6 cellular contexts compared by ENCODE assay signal in genomic region chr5:21484498-21484889, GRCh38.
DNase-seq lines count a peak whose midpoint lies in the region; ATAC-seq, FAIRE-seq and TF ChIP-seq lines count a peak whose summit lies in the region.
"Not testable (repeated sequence)": the region's sequence is repeated elsewhere in the genome, so short reads cannot be mapped to it uniquely, and the experiment has no call there.

No MANE protein-coding gene starts in this region.

- H3K79me2 ChIP-seq in K562 (ENCODE audit: control insufficient read depth, insufficient read depth, low read length) = not testable (repeated sequence)

- WGBS in K562 (ENCODE audit: insufficient coverage, low coverage, missing lambda C conversion rate) = 66% methylated on average over 12 of the region's 19 CpGs

- BruUV-seq in K562 (replicated peaks; lab: Mats Ljungman, UMichigan) = not testable (repeated sequence)

- not testable (repeated sequence) for H3K27me3 ChIP-seq in RWPE2 (ENCODE audit: insufficient read depth, poor library complexity, severe bottlenecking); K562 (ENCODE audit: control insufficient read depth in 2 of 2, insufficient read depth in 2 of 2, low read length in 2 of 2)

- H4K20me1 ChIP-seq in K562 (replicated peaks; ENCODE audit: control insufficient read depth, insufficient read depth, low read length) = not testable (repeated sequence)

- TF ChIP-seq CTCF in RWPE2 (IDR thresholded peaks at IDR 0.05; ENCODE audit: poor library complexity, severe bottlenecking); K562 (IDR thresholded peaks at IDR 0.05 in 2 of 3, conservative IDR thresholded peaks at IDR 0.05 in 1 of 3; ENCODE audit: insufficient read depth in 2 of 3, low read depth in 1 of 3, low read length in 3 of 3); kidney (IDR thresholded peaks at IDR 0.05; ENCODE audit: borderline replicate concordance, extremely low read depth, insufficient read depth): not testable (repeated sequence)

- in situ Hi-C loops in K562 (cut with MboI) = not testable (repeated sequence)

- not testable (repeated sequence) for ATAC-seq in RWPE2 (ENCODE audit: low read depth); K562; Right ventricle myocardium superior (ENCODE audit: poor library complexity); left cardiac atrium

- intact Hi-C loops in K562 (cut with micrococcal nuclease); Right ventricle myocardium superior (cut with DNase I); left cardiac atrium (cut with DNase I); kidney (cut with DNase I); posterior vena cava (cut with DNase I): not testable (repeated sequence)

- not testable (repeated sequence) for H3K9ac ChIP-seq in K562 (ENCODE audit: insufficient read depth in 1 of 2, low read depth in 2 of 2, low read length in 2 of 2); kidney (ENCODE audit: low read length in 2 of 2)

- not testable (repeated sequence) for H3K4me1 ChIP-seq in RWPE2 (ENCODE audit: insufficient read depth, poor library complexity, severe bottlenecking); kidney (ENCODE audit: control insufficient read depth in 1 of 2, insufficient read depth in 1 of 2, low read depth in 1 of 2, low read length in 2 of 2)
- peaks cover 0 to 10% of the 10 kb centered on the region in 2 experiments; a peak in 2 of 5 replicates for H3K4me1 ChIP-seq in K562 (replicated peaks in 1 of 2; ENCODE audit: control insufficient read depth in 2 of 2, insufficient read depth in 2 of 2, low read length in 2 of 2)

- not testable (repeated sequence) for TF ChIP-seq POLR2A in K562 (conservative IDR thresholded peaks at IDR 0.05)

- not testable (repeated sequence) for H3K9me1 ChIP-seq in K562 (ENCODE audit: control insufficient read depth, insufficient read depth, low read length)

- H2AFZ ChIP-seq in K562 (ENCODE audit: low read depth, low read length) = not testable (repeated sequence)

- H3K27ac ChIP-seq in RWPE2 (ENCODE audit: poor library complexity, severe bottlenecking); K562 (ENCODE audit: extremely low read depth, low read depth, low read length); kidney (ENCODE audit: low read depth in 2 of 2, low read length in 2 of 2): not testable (repeated sequence)

- DNase-seq in RWPE2 (ENCODE audit: low spot score) = peak; percentile 89
- not testable (repeated sequence) for DNase-seq in K562 (ENCODE audit: extremely low read depth in 1 of 4, low spot score in 3 of 4)
- DNase-seq in Right ventricle myocardium superior = peak; percentile 62
- DNase-seq in left cardiac atrium = peak; percentile 45
- DNase-seq in kidney = peak; percentile 77
- DNase-seq in posterior vena cava (ENCODE audit: low spot score) = peak; percentile 84

- TF ChIP-seq EP300 in K562 (IDR thresholded peaks at IDR 0.05; ENCODE audit: low read length) = not testable (repeated sequence)

- H3K9me3 ChIP-seq in RWPE2 (ENCODE audit: severe bottlenecking); K562 (replicated peaks; ENCODE audit: control insufficient read depth, insufficient read depth, low read depth, low read length); kidney (ENCODE audit: control insufficient read depth in 1 of 2, low read length in 2 of 2): not testable (repeated sequence)

- H3K4me2 ChIP-seq in K562 (ENCODE audit: insufficient read depth, low read length) = not testable (repeated sequence)

- H3K36me3 ChIP-seq in RWPE2 (ENCODE audit: low read depth) = peaks cover 10% of the 10 kb centered on the region
- H3K36me3 ChIP-seq in K562 (ENCODE audit: control insufficient read depth, insufficient read depth, low read length); kidney (ENCODE audit: control insufficient read depth in 1 of 2, insufficient read depth in 2 of 2, low read length in 2 of 2): not testable (repeated sequence)

- FAIRE-seq in K562 (lab: Jason Lieb, UNC); kidney (lab: Jason Lieb, UNC): not testable (repeated sequence)

- CTCF ChIA-PET in K562 (lab: Yijun Ruan, JAX; ENCODE audit: low intra/inter-chr PET ratio) = not testable (repeated sequence)

- H3K4me3 ChIP-seq in RWPE2 (ENCODE audit: severe bottlenecking); K562; kidney (ENCODE audit: low read length in 2 of 2): not testable (repeated sequence)

- POLR2A ChIA-PET in K562 (lab: Yijun Ruan, JAX) = not testable (repeated sequence)

- not testable (repeated sequence) for TF ChIP-seq RAD21 in K562 (CRISPR knock-in tag; conservative IDR thresholded peaks at IDR 0.05 in 1 of 2, IDR thresholded peaks at IDR 0.05 in 1 of 2)

TF ChIP-seq in K562, 482 proteins besides CTCF, POLR2A, EP300 and RAD21:
- TF ChIP-seq ZNF740 (CRISPR knock-in tag; IDR thresholded peaks at IDR 0.05) = peak; percentile 55; the same call in 1 of the 2 replicates
- not testable (repeated sequence) for TF ChIP-seq ZNF740 (tag; IDR thresholded peaks at IDR 0.05)
- TF ChIP-seq THAP12 (CRISPR knock-in tag; IDR thresholded peaks at IDR 0.05) = 0 out of 2 replicates have a peak, but pooled peaks have one; percentile 47
TF ChIP-seq in K562: peak in this region for 2; not testable (repeated sequence) for 480.
